9 cellular contexts compared by ENCODE assay signal in genomic region chr17:47205419-47205963, GRCh38. TPM values are rescaled to one million over a fixed set of nuclear protein-coding genes. Genes with fewer than 3 reads are reported as not detected.
DNase-seq lines count a peak whose midpoint lies in the region; ATAC-seq lines count a peak whose summit lies in the region.
"Had no signal": no experiment of that assay in that cellular context is flagged by ENCODE, and none has a peak within 500 bp of the region (broad histone marks: within the 10 kb centered on the region; RNA-seq: fewer than 3 reads in every experiment).

No MANE protein-coding gene starts in this region.

- intact Hi-C loops in Right ventricle myocardium superior (cut with DNase I) = no loop called here

- peaks cover 30% of the 10 kb centered on the region for H3K4me1 ChIP-seq in skeletal muscle satellite cell (ENCODE audit: control insufficient read depth, insufficient read depth, low read length)

- ATAC-seq in GM21825 (IDR thresholded peaks at IDR 0.05; ENCODE audit: unreplicated experiment) = peak; percentile 57
- ATAC-seq in Right ventricle myocardium superior (ENCODE audit: poor library complexity) = peak; percentile 62

- H3K9ac ChIP-seq in skeletal muscle satellite cell (ENCODE audit: low read depth, low read length) = peak overlapping the region; percentile 22

- H3K4me3 ChIP-seq in skeletal muscle satellite cell (ENCODE audit: low read length) = peak overlapping the region; percentile 33

- no peaks in the 10 kb centered on the region for H3K9me3 ChIP-seq in skeletal muscle satellite cell (replicated peaks; ENCODE audit: low read length)

- H3K36me3 ChIP-seq in skeletal muscle satellite cell (ENCODE audit: insufficient read depth, low read length) = no peaks in the 10 kb centered on the region

- no peaks in the 10 kb centered on the region for H3K27me3 ChIP-seq in skeletal muscle satellite cell (ENCODE audit: control insufficient read depth, insufficient read depth, low read length)

- DNase-seq in EL (peak; percentile 71), NCI-H2107 treated with DMSO at 0.1 percent for 48 hours (lab: John Stamatoyannopoulos, UW; ENCODE audit: unreplicated experiment) (peak; percentile 96), Right ventricle myocardium superior (peak; percentile 56), NCI-H526 treated with DMSO at 0.1 percent for 48 hours (lab: John Stamatoyannopoulos, UW) (no peak), dermis blood vessel endothelial cell (no peak)
- DNase-seq in activated T-helper 9 cell treated with anti-CD3 and anti-CD28 coated beads, Interleukin-2, amount 50 U/mL, for 16 hours (ENCODE audit: low read depth) = peak; percentile 52

- H3K4me2 ChIP-seq in skeletal muscle satellite cell (ENCODE audit: low read length) = peak overlapping the region; percentile 75

RNA-seq across cellular contexts. Expression of gene MYL4, which starts 3.7 kb away (rescaled TPM):
- total RNA-seq in Right ventricle myocardium superior = 219 TPM
- 21.4 TPM in 1 of 2 replicates, not detected in the other for total RNA-seq in skeletal muscle satellite cell (2012; rRNA removed)
- total RNA-seq in dermis blood vessel endothelial cell = 0.60 and 1.5 TPM in 2 replicates
- total RNA-seq: NCI-H460 had no signal

RNA-seq across cellular contexts. Expression of gene CDC27, which starts 16.4 kb away (rescaled TPM):
- 69.4 TPM for total RNA-seq in Right ventricle myocardium superior
- 70.5 and 71.4 TPM in 2 replicates for total RNA-seq in skeletal muscle satellite cell (2012; rRNA removed)
- 97.3 and 201 TPM in 2 replicates for total RNA-seq in dermis blood vessel endothelial cell

RNA-seq across cellular contexts. Expression of gene ITGB3, which starts 48.1 kb away (rescaled TPM):
- 2.7 TPM for total RNA-seq in Right ventricle myocardium superior
- 71.7 and 83.9 TPM in 2 replicates for total RNA-seq in skeletal muscle satellite cell (2012; rRNA removed)
- 116 and 150 TPM in 2 replicates for total RNA-seq in dermis blood vessel endothelial cell
- total RNA-seq: NCI-H460 had no signal

Comparison
In these comparisons a context has a peak if more than half of its experiments do, and no peak if none do; other contexts are left out.
1. DNase-seq: peak in EL (single experiment), NCI-H2107 treated with DMSO at 0.1 percent for 48 hours (single experiment), activated T-helper 9 cell treated with anti-CD3 and anti-CD28 coated beads, Interleukin-2, amount 50 U/mL, for 16 hours (single experiment) and Right ventricle myocardium superior (single experiment); none in NCI-H526 treated with DMSO at 0.1 percent for 48 hours (single experiment) and dermis blood vessel endothelial cell (single experiment).
2. RNA of gene MYL4, which starts 3.7 kb away (total RNA-seq): 219 TPM in Right ventricle myocardium superior (single experiment); 0.60 to 1.5 TPM in dermis blood vessel endothelial cell; every median in the first group is over 10 times any median in the second.
3. RNA of gene ITGB3, which starts 48.1 kb away (total RNA-seq): 116 to 150 TPM in dermis blood vessel endothelial cell; 2.7 TPM in Right ventricle myocardium superior (single experiment); every median in the first group is over 10 times any median in the second.